18 cellular contexts compared by ENCODE assay signal in the genomic region with DNA sequence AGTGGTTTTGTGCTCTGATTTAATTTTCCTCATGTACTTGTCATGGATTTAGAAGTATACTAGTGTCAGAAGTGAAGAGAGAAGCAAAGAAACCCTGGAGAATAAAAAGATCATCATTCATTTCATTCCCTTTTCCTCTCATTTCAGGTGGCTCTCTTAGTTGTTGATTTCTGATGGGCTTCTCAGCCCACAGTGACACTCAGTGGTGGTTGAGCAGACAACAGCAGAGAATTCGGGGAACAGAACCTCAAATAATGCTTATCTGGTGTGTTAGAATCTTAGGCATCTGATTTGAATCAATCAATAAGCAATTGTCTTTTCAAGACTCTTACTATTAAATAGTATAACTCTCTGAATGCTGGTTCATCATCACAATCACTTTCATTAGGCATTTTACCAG.
DNase-seq lines count a peak whose midpoint lies in the region; ATAC-seq and TF ChIP-seq lines count a peak whose summit lies in the region.
"Had no signal": no experiment of that assay in that cellular context is flagged by ENCODE, and none has a peak within 500 bp of the region (broad histone marks: within the 10 kb centered on the region; RNA-seq: fewer than 3 reads in every experiment).

No MANE protein-coding gene starts in this region.

- intact Hi-C loops in heart right ventricle (cut with DNase I) (no loop called here), OCI-LY7 (cut with micrococcal nuclease; ENCODE audit: unreplicated experiment) (no loop called here), transverse colon (cut with DNase I; ENCODE audit: low total_unique reads) (no loop called here)

- no peaks in the 10 kb centered on the region for H3K36me3 ChIP-seq in heart right ventricle
- no peaks in the 10 kb centered on the region for H3K36me3 ChIP-seq in right atrium auricular region
- no peaks in the 10 kb centered on the region for H3K36me3 ChIP-seq in OCI-LY7 (ENCODE audit: insufficient read depth, low read length)
- H3K36me3 ChIP-seq in transverse colon = no peaks in the 10 kb centered on the region

- no peaks in the 10 kb centered on the region for H3K27me3 ChIP-seq in heart right ventricle
- no peaks in the 10 kb centered on the region for H3K27me3 ChIP-seq in right atrium auricular region
- no peaks in the 10 kb centered on the region for H3K27me3 ChIP-seq in transverse colon

- no peak for ATAC-seq in heart right ventricle
- ATAC-seq in HG03460 (IDR thresholded peaks at IDR 0.05; ENCODE audit: unreplicated experiment) = no peak
- ATAC-seq: stimulated activated memory B cell treated with anti-CD40 and anti-IgM and Interleukin-4, amounts not matched to agents 10 μg/mL and 1 μg/mL and 100 μg/mL, for 72 hours had no signal

- in situ Hi-C loops in transverse colon (cut with MboI; ENCODE audit: low pct_ligation_motif_present in 1 of 4, low pct_unique_long_range_greater_than_20kb in 1 of 4, low sequenced_read_pairs in 3 of 4) = no loop called here

- H3K4me1 ChIP-seq in heart right ventricle (no peaks in the 10 kb centered on the region), right atrium auricular region (no peaks in the 10 kb centered on the region), OCI-LY7 (ENCODE audit: insufficient read depth, low read length, poor library complexity, severe bottlenecking) (no peaks in the 10 kb centered on the region), transverse colon (no peaks in the 10 kb centered on the region)
- H3K4me1 ChIP-seq: parathyroid adenoma had no signal

- no peak overlapping the region for H3K4me2 ChIP-seq in OCI-LY7 (ENCODE audit: low read length)

- no peak for TF ChIP-seq EP300 in transverse colon (IDR thresholded peaks at IDR 0.05; ENCODE audit: low read depth)

- BruUV-seq in OCI-LY7 (replicated peaks; lab: Mats Ljungman, UMichigan) = no TSS peak

- 45 to 47% methylated on average over 1 of the region's 1 CpG for WGBS in heart right ventricle, 2 donors
- 14 to 53% methylated on average over 1 of the region's 1 CpG for WGBS in transverse colon (ENCODE audit: low coverage in 1 of 2), 2 donors

- peaks cover 0 to 3% (median 0%) of the 10 kb centered on the region in 11 donors for H3K9me3 ChIP-seq in heart right ventricle
- H3K9me3 ChIP-seq in right atrium auricular region = no peaks in the 10 kb centered on the region
- H3K9me3 ChIP-seq in OCI-LY7 (ENCODE audit: low read length) = no peaks in the 10 kb centered on the region
- no peaks in the 10 kb centered on the region for H3K9me3 ChIP-seq in transverse colon

- H3K4me3 ChIP-seq in heart right ventricle = no peak overlapping the region
- H3K4me3 ChIP-seq in right atrium auricular region = no peak overlapping the region
- H3K4me3 ChIP-seq in OCI-LY7 (ENCODE audit: low read depth, low read length, poor library complexity, severe bottlenecking) = no peak overlapping the region
- no peak overlapping the region for H3K4me3 ChIP-seq in epithelial cell of esophagus (ENCODE audit: low read length)
- H3K4me3 ChIP-seq in transverse colon = no peak overlapping the region

- no peak for TF ChIP-seq POLR2A in transverse colon (IDR thresholded peaks at IDR 0.05)

- CTCF ChIA-PET in OCI-LY7 (lab: Charles Lee; ENCODE audit: unreplicated experiment) = no interaction called here

- peak in 5 of 9 donors; percentile 7 to 40 (median 15) for TF ChIP-seq CTCF in heart right ventricle (IDR thresholded peaks at IDR 0.05)
- peak in 1 of 2 donors; percentile 14 for TF ChIP-seq CTCF in right atrium auricular region (IDR thresholded peaks at IDR 0.05)
- TF ChIP-seq CTCF in OCI-LY7 (conservative IDR thresholded peaks at IDR 0.05; ENCODE audit: low read length) = 0 out of 2 replicates have a peak, but pooled peaks have one; percentile 14
- TF ChIP-seq CTCF in epithelial cell of esophagus (IDR thresholded peaks at IDR 0.05; ENCODE audit: insufficient read depth, low read depth, low read length, missing control alignments) = peak; percentile 13
- TF ChIP-seq CTCF in transverse colon (IDR thresholded peaks at IDR 0.05) = no peak

- no peaks in the 10 kb centered on the region for H3K9me2 ChIP-seq in OCI-LY7 (ENCODE audit: insufficient read depth, low read length)

- DNase-seq in heart right ventricle (no peak), right atrium auricular region (ENCODE audit: low spot score) (no peak), OCI-LY7 (ENCODE audit: low spot score) (no peak), epithelial cell of esophagus (ENCODE audit: low read depth) (no peak), transverse colon (no peak), NCI-H524 (lab: John Stamatoyannopoulos, UW) (no peak), activated gamma-delta T cell (lab: John Stamatoyannopoulos, UW) (no peak)
- DNase-seq: activated CD4-positive, CD25-positive, alpha-beta regulatory T cell treated with anti-CD3 and anti-CD28 coated beads, Interleukin-2, amount 50 U/mL, for 72 hours; activated naive CD4-positive, alpha-beta T cell treated with Interleukin-2 at 50 U/mL for 16 hours; CD4-positive, alpha-beta T cell; KG1; NCI-H187 treated with DMSO at 0.1 percent for 48 hours; NCI-H524 treated with DMSO at 0.1 percent for 48 hours; trophoblast cell had no signal

- POLR2A ChIA-PET in OCI-LY7 (lab: Charles Lee) = no interaction called here

- no peaks in the 10 kb centered on the region for H3K79me2 ChIP-seq in OCI-LY7 (ENCODE audit: insufficient read depth, low read depth, low read length)
- H3K79me2 ChIP-seq: parathyroid adenoma had no signal

- no peak overlapping the region for H2AFZ ChIP-seq in OCI-LY7 (ENCODE audit: low read length)
- H2AFZ ChIP-seq: parathyroid adenoma had no signal

- no peaks in the 10 kb centered on the region for H4K20me1 ChIP-seq in OCI-LY7 (ENCODE audit: insufficient read depth, low read length)

- H3K27ac ChIP-seq in heart right ventricle = no peak overlapping the region
- no peak overlapping the region for H3K27ac ChIP-seq in right atrium auricular region
- no peak overlapping the region for H3K27ac ChIP-seq in OCI-LY7 (ENCODE audit: low read depth, low read length, poor library complexity, severe bottlenecking)
- H3K27ac ChIP-seq in transverse colon = no peak overlapping the region
- H3K27ac ChIP-seq: parathyroid adenoma, RWPE1 had no signal

Comparison
In these comparisons a context has a peak if more than half of its experiments do, and no peak if none do; other contexts are left out.
1. CTCF ChIP-seq: peak in heart right ventricle (5 of 9), OCI-LY7 (single experiment) and epithelial cell of esophagus (single experiment); none in transverse colon (0 of 5).